16 cellular contexts compared by ENCODE assay signal in genomic region chr11:80388133-80388532, GRCh38.
"Had no signal": no experiment of that assay in that cellular context is flagged by ENCODE, and none has a peak within 500 bp of the region (broad histone marks: within the 10 kb centered on the region; RNA-seq: fewer than 3 reads in every experiment).

No MANE protein-coding gene starts in this region.

- H3K27ac ChIP-seq: esophagus squamous epithelium, pancreas, stomach, thoracic aorta had no signal

- H3K27me3 ChIP-seq: pancreas, stomach had no signal

- H3K4me3 Mint-ChIP-seq: neural crest cell; T-helper 2 cell treated with Interferon-gamma antibody and Interleukin-4, amounts not matched to agents 5 μg/mL and 100 μg/mL, for 36 hours had no signal

- H3K4me1 Mint-ChIP-seq: neural crest cell had no signal

- H3K9me3 Mint-ChIP-seq: neural crest cell had no signal

- ATAC-seq: activated naive CD4-positive, alpha-beta T cell treated with anti-CD3 and anti-CD28 coated beads, Interleukin-2, amount 50 U/mL, for 72 hours; left ventricle myocardium superior; pancreas had no signal

- H3K4me1 ChIP-seq: esophagus squamous epithelium, pancreas, stomach had no signal

- H3K36me3 ChIP-seq: esophagus squamous epithelium, pancreas, stomach, thoracic aorta had no signal

- H3K9me3 ChIP-seq: esophagus squamous epithelium, pancreas, stomach, thoracic aorta had no signal

- H3K4me3 ChIP-seq: esophagus squamous epithelium, pancreas, stomach, thoracic aorta had no signal

- DNase-seq: activated CD4-positive, alpha-beta T cell treated with anti-CD3 and anti-CD28 coated beads, Interleukin-2, amount 50 U/mL, for 4 hours; activated CD4-positive, CD25-positive, alpha-beta regulatory T cell treated with anti-CD3 and anti-CD28 coated beads, Interleukin-2, amount 50 U/mL, for 72 hours; activated effector memory CD4-positive, alpha-beta T cell treated with Interleukin-2 at 50 U/mL for 16 hours; activated T-cell treated with anti-CD3 and anti-CD28 coated beads, Interleukin-2, amount 50 U/mL, for 1 hour; esophagus squamous epithelium; foreskin fibroblast; head of caudate nucleus; kidney; left ventricle myocardium superior; pancreas; stimulated activated CD4-positive, alpha-beta T cell treated with anti-CD3 and anti-CD28 coated beads, Interleukin-4, amount 100 ng/mL, for 4 hours; stomach had no signal

- H3K27ac Mint-ChIP-seq: activated naive CD4-positive, alpha-beta T cell treated with anti-CD3 and anti-CD28 coated beads, Interleukin-2, amount 50 U/mL, for 72 hours; T-helper 2 cell treated with Interferon-gamma antibody and Interleukin-4, amounts not matched to agents 5 μg/mL and 100 μg/mL, for 36 hours had no signal
